Comparison of ENCODE assay signal across 11 cellular contexts in the genomic region with DNA sequence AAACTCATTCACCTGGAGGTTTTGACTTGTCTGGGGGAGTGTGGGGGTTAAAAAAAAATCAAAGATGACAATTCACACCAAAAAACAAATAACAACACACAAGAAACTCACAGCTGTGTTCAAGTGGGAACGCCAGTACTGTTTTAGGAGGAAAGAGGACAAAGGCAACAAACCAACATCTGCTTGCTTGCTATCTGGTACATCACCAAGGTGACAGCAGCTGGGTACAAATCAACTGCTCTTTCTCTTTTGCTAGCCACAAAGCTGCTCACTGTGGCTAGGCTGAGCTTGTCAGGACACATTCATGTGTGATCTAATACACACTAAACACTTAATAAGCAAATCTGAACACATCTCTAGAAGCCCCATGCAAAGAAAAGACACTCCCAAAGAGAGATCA.
DNase-seq lines count a peak whose midpoint lies in the region; ATAC-seq and TF ChIP-seq lines count a peak whose summit lies in the region.
"Had no signal": no experiment of that assay in that cellular context is flagged by ENCODE, and none has a peak within 500 bp of the region (broad histone marks: within the 10 kb centered on the region; RNA-seq: fewer than 3 reads in every experiment).

No MANE protein-coding gene starts in this region.

- H3K27ac Mint-ChIP-seq in T-helper 17 cell (peak overlapping the region; percentile 64), mesothelial cell of epicardium (no peak overlapping the region)

- H3K27me3 Mint-ChIP-seq in T-helper 17 cell (no peaks in the 10 kb centered on the region), mesothelial cell of epicardium (ENCODE audit: low read depth) (no peaks in the 10 kb centered on the region)

- H3K36me3 ChIP-seq in A673 (ENCODE audit: insufficient read depth, low read length, poor library complexity, severe bottlenecking) = no peaks in the 10 kb centered on the region
- H3K36me3 ChIP-seq: MG63, upper lobe of left lung had no signal

- CTCF ChIA-PET in A673 (lab: Charles Lee) = no interaction called here

- DNase-seq in A673 (ENCODE audit: low spot score) (peak; percentile 13), T-helper 17 cell (no peak), 8988T (no peak), mesenteric fat pad (ENCODE audit: low spot score) (no peak), mesothelial cell of epicardium (ENCODE audit: low spot score in 2 of 2, unreplicated experiment in 2 of 2) (no peak), globus pallidus (ENCODE audit: low spot score) (no peak)
- DNase-seq: MG63, psoas muscle had no signal

- H3K4me1 Mint-ChIP-seq in T-helper 17 cell (peaks cover 20% of the 10 kb centered on the region), mesothelial cell of epicardium (peaks cover 6% of the 10 kb centered on the region)

- H3K4me3 Mint-ChIP-seq in T-helper 17 cell (peak overlapping the region; percentile 52), mesothelial cell of epicardium (no peak overlapping the region)

- intact Hi-C loops in A673 (cut with micrococcal nuclease; ENCODE audit: unreplicated experiment) = no loop called here

- POLR2A ChIA-PET in A673 (lab: Charles Lee; ENCODE audit: low non-redundant PET) = no interaction called here

- no peaks in the 10 kb centered on the region for H3K27me3 ChIP-seq in A673 (replicated peaks; ENCODE audit: insufficient read depth, low read depth, low read length, poor library complexity)
- H3K27me3 ChIP-seq: MG63, upper lobe of left lung had no signal

- no peak overlapping the region for H3K4me3 ChIP-seq in A673 (ENCODE audit: low read depth, low read length, poor library complexity, severe bottlenecking)
- H3K4me3 ChIP-seq: MG63, psoas muscle, upper lobe of left lung had no signal

- no peak overlapping the region for H3K27ac ChIP-seq in A673 (ENCODE audit: low read depth, low read length, poor library complexity, severe bottlenecking)
- H3K27ac ChIP-seq: psoas muscle, upper lobe of left lung had no signal

- H3K9me3 Mint-ChIP-seq in mesothelial cell of epicardium = peaks cover 4% of the 10 kb centered on the region

- peaks cover 3% of the 10 kb centered on the region for H3K36me3 Mint-ChIP-seq in T-helper 17 cell (ENCODE audit: low read depth)
- H3K36me3 Mint-ChIP-seq in mesothelial cell of epicardium = no peaks in the 10 kb centered on the region

- BruUV-seq in A673 (replicated peaks; lab: Mats Ljungman, UMichigan) = no TSS peak

- H3K4me1 ChIP-seq in A673 (ENCODE audit: insufficient read depth, low read length, poor library complexity, severe bottlenecking) = peaks cover 24% of the 10 kb centered on the region
- H3K4me1 ChIP-seq: psoas muscle, upper lobe of left lung had no signal

- ATAC-seq in GM18870 (IDR thresholded peaks at IDR 0.05; ENCODE audit: unreplicated experiment) (peak; percentile 73), HG02884 (IDR thresholded peaks at IDR 0.05; ENCODE audit: unreplicated experiment) (peak; percentile 57), T-helper 17 cell (peak; percentile 79)
- ATAC-seq: psoas muscle had no signal

- H3K9me3 ChIP-seq in A673 (ENCODE audit: low read depth, low read length, poor library complexity, severe bottlenecking) (no peaks in the 10 kb centered on the region), T-helper 17 cell (ENCODE audit: control insufficient read depth, low read length, poor library complexity, severe bottlenecking) (no peaks in the 10 kb centered on the region)
- H3K9me3 ChIP-seq: MG63, psoas muscle, upper lobe of left lung had no signal

- no peak for TF ChIP-seq CTCF in A673 (conservative IDR thresholded peaks at IDR 0.05; ENCODE audit: low read depth, low read length)
- no peak for TF ChIP-seq CTCF in mesothelial cell of epicardium (IDR thresholded peaks at IDR 0.05; ENCODE audit: unreplicated experiment)
